Comparison of ENCODE assay signal across 8 cellular contexts in genomic region chr20:46117704-46118467, GRCh38. TPM values are rescaled to one million over a fixed set of nuclear protein-coding genes. Genes with fewer than 3 reads are reported as not detected.
DNase-seq lines count a peak whose midpoint lies in the region; ATAC-seq and TF ChIP-seq lines count a peak whose summit lies in the region.

Gene CD40, plus strand, starts transcription at chr20:46118314. Its CDS starts 30 bp downstream, at chr20:46118344.

- peak within 1 kb of the TSS; percentile 90 for H3K4me3 Mint-ChIP-seq in activated CD4-positive, alpha-beta T cell treated with anti-CD3 and anti-CD28 coated beads for 36 hours
- H3K4me3 Mint-ChIP-seq in chondrocyte (ENCODE audit: unreplicated experiment) = peak within 1 kb of the TSS; percentile 84

- no peaks in the 10 kb centered on the region for H3K9me3 ChIP-seq in Karpas-422 (ENCODE audit: low read length)

- intact Hi-C loops in activated CD4-positive, alpha-beta T cell treated with anti-CD3 and anti-CD28 coated beads for 36 hours (cut with DNase I, micrococcal nuclease) = loop anchor here in 1 of 2 experiments (1.0 kb wide), 2 partner anchors 29 to 95 kb away; partner anchors contain the start of gene NCOA5

- TF ChIP-seq CTCF in chondrocyte (IDR thresholded peaks at IDR 0.05) = no peak

- H3K27me3 ChIP-seq in Karpas-422 (ENCODE audit: low read length) = no peaks in the 10 kb centered on the region

- H3K4me1 Mint-ChIP-seq in activated CD4-positive, alpha-beta T cell treated with anti-CD3 and anti-CD28 coated beads for 36 hours = peaks cover 11% of the 10 kb centered on the region
- H3K4me1 Mint-ChIP-seq in chondrocyte (ENCODE audit: low read depth) = peaks cover 14% of the 10 kb centered on the region

- no peak within 1 kb of the TSS for H3K27ac ChIP-seq in Karpas-422 (ENCODE audit: low read length)

- no peaks in the 10 kb centered on the region for H3K9me2 ChIP-seq in Karpas-422 (replicated peaks; ENCODE audit: insufficient read depth, low read length)

- 0 out of 2 replicates have a peak, but pooled peaks cover 3% of the 10 kb centered on the region for H4K20me1 ChIP-seq in Karpas-422 (ENCODE audit: insufficient read depth, low read depth, low read length)

- CTCF ChIA-PET in activated CD4-positive, alpha-beta T cell treated with anti-CD3 and anti-CD28 coated beads for 36 hours (lab: Charles Lee) = interaction anchor here (0.6 to 0.9 kb wide), 3 partner anchors 10 to 1181 kb away, joined by 3 to 4 read pairs (median 3); no protein-coding TSS in a partner anchor

- peak within 1 kb of the TSS; percentile 73 for H3K4me2 ChIP-seq in Karpas-422 (ENCODE audit: low read depth, low read length, poor library complexity, severe bottlenecking)

- H3K4me3 ChIP-seq in Karpas-422 (ENCODE audit: low read length) = peak within 1 kb of the TSS; percentile 66; the same call in 1 of the 2 replicates

- H3K27me3 Mint-ChIP-seq in activated CD4-positive, alpha-beta T cell treated with anti-CD3 and anti-CD28 coated beads for 36 hours = peaks cover 17% of the 10 kb centered on the region
- peaks cover 40% of the 10 kb centered on the region for H3K27me3 Mint-ChIP-seq in chondrocyte (ENCODE audit: low read depth)

- no peak within 1 kb of the TSS for H2AFZ ChIP-seq in Karpas-422 (ENCODE audit: low read length)

- DNase-seq in DMS153 (lab: John Stamatoyannopoulos, UW) (peak; percentile 63), Karpas-422 (peak; percentile 81), chondrocyte (ENCODE audit: low spot score) (no peak), kidney tubule cell (ENCODE audit: low spot score) (peak; percentile 91)
- DNase-seq in activated CD4-positive, alpha-beta T cell treated with anti-CD3 and anti-CD28 coated beads for 36 hours = peak; percentile 81
- DNase-seq in stimulated activated CD4-positive, alpha-beta T cell treated with anti-CD3 and anti-CD28 coated beads, Interleukin-1b, Interleukin-23, amount 100 ng/mL, for 24 hours (ENCODE audit: low read depth in 4 of 4, low spot score in 1 of 4) = peak; percentile 28 to 61 (median 50)
- DNase-seq in NK-92 treated with Interleukin-12 subunit alpha and Interleukin-12 subunit beta, amount 100 ng/mL, for 24 hours (lab: John Stamatoyannopoulos, UW) = no peak

- peak within 1 kb of the TSS; percentile 78 for H3K27ac Mint-ChIP-seq in activated CD4-positive, alpha-beta T cell treated with anti-CD3 and anti-CD28 coated beads for 36 hours
- H3K27ac Mint-ChIP-seq in chondrocyte (ENCODE audit: unreplicated experiment) = peak within 1 kb of the TSS; percentile 41

- peaks cover 28% of the 10 kb centered on the region for H3K4me1 ChIP-seq in Karpas-422 (ENCODE audit: low read length)

- peak within 1 kb of the TSS; percentile 63 for H3K9ac ChIP-seq in Karpas-422 (ENCODE audit: low read length)

- H3K79me2 ChIP-seq in Karpas-422 (ENCODE audit: low read length) = no peaks in the 10 kb centered on the region

- POLR2A ChIA-PET in activated CD4-positive, alpha-beta T cell treated with anti-CD3 and anti-CD28 coated beads for 36 hours (lab: Charles Lee) = no interaction called here

- peaks cover 2% of the 10 kb centered on the region for H3K36me3 Mint-ChIP-seq in activated CD4-positive, alpha-beta T cell treated with anti-CD3 and anti-CD28 coated beads for 36 hours (ENCODE audit: low read depth)
- no peaks in the 10 kb centered on the region for H3K36me3 Mint-ChIP-seq in chondrocyte (ENCODE audit: low read depth)

- ATAC-seq in GM21526 (IDR thresholded peaks at IDR 0.05; ENCODE audit: low FRiP score, unreplicated experiment) = peak; percentile 68
- ATAC-seq in activated CD4-positive, alpha-beta T cell treated with anti-CD3 and anti-CD28 coated beads for 36 hours = peak; percentile 98

- no peaks in the 10 kb centered on the region for H3K36me3 ChIP-seq in Karpas-422 (ENCODE audit: insufficient read depth, low read length)

- no peaks in the 10 kb centered on the region for H3K9me3 Mint-ChIP-seq in activated CD4-positive, alpha-beta T cell treated with anti-CD3 and anti-CD28 coated beads for 36 hours (ENCODE audit: low read depth)
- no peaks in the 10 kb centered on the region for H3K9me3 Mint-ChIP-seq in chondrocyte (ENCODE audit: low read depth)

RNA-seq across cellular contexts. Expression of gene CD40, which starts in this region (rescaled TPM):
- 6.3 and 12.1 TPM in 2 replicates for total RNA-seq in Karpas-422 (2014; rRNA removed; shearing (Covaris generic); ENCODE audit: low replicate concordance)
- 1 to 10 TPM; 4.0 to 5.1 TPM for total RNA-seq in activated CD4-positive, alpha-beta T cell treated with anti-CD3 and anti-CD28 coated beads for 36 hours
- 2.4 to 2.5 TPM in 2 of 3 replicates, not detected in the other for total RNA-seq in chondrocyte

Comparison
In these comparisons a context has a peak if more than half of its experiments do, and no peak if none do; other contexts are left out.
1. DNase-seq: peak in DMS153 (single experiment), Karpas-422 (single experiment), activated CD4-positive, alpha-beta T cell treated with anti-CD3 and anti-CD28 coated beads for 36 hours (single experiment), kidney tubule cell (single experiment) and stimulated activated CD4-positive, alpha-beta T cell treated with anti-CD3 and anti-CD28 coated beads, Interleukin-1b, Interleukin-23, amount 100 ng/mL, for 24 hours (4 of 4); none in chondrocyte (single experiment) and NK-92 treated with Interleukin-12 subunit alpha and Interleukin-12 subunit beta, amount 100 ng/mL, for 24 hours (single experiment).